In the genomic region with DNA sequence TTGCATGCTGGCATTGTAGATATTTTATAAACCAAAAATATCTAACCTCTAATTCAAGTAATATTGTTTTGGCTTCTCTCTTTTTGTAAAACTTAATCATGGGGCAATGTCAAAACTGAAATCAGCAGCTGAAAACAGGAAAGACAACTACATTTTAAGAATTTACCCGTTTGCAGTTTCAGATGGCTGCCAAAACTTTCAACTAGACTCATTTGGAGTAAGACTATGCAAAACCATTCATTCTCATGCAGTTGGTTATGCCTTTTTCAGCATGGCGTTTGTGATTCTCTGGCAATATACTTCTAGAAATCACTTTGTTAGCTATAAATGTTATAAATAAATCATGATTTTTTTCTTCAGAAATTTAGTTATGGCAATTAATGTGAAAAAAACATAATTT, we compare ENCODE assay signal across 16 cellular contexts.
DNase-seq lines count a peak whose midpoint lies in the region; ATAC-seq and TF ChIP-seq lines count a peak whose summit lies in the region.
"Had no signal": no experiment of that assay in that cellular context is flagged by ENCODE, and none has a peak within 500 bp of the region (broad histone marks: within the 10 kb centered on the region; RNA-seq: fewer than 3 reads in every experiment).

No MANE protein-coding gene starts in this region.

- ATAC-seq in GM18505 (IDR thresholded peaks at IDR 0.05; ENCODE audit: unreplicated experiment): peak; percentile 49
- peak; percentile 90 for ATAC-seq in GM19455 (IDR thresholded peaks at IDR 0.05; ENCODE audit: unreplicated experiment)
- peak; percentile 82 for ATAC-seq in HG02840 (IDR thresholded peaks at IDR 0.05; ENCODE audit: low FRiP score, unreplicated experiment)
- peak; percentile 81 for ATAC-seq in HG03439 (IDR thresholded peaks at IDR 0.05; ENCODE audit: unreplicated experiment)
- ATAC-seq in gastroesophageal sphincter: no peak
- ATAC-seq: activated CD8-positive, alpha-beta T cell treated with anti-CD3 and anti-CD28 coated beads for 36 hours; Panc1; T-helper 17 cell; upper lobe of right lung had no signal

- H3K27ac ChIP-seq in gastroesophageal sphincter: no peak overlapping the region
- H3K27ac ChIP-seq: epithelial cell of prostate, hepatocyte, upper lobe of right lung had no signal

- no peaks in the 10 kb centered on the region for H3K36me3 ChIP-seq in gastroesophageal sphincter
- H3K36me3 ChIP-seq: upper lobe of right lung had no signal

- H3K27me3 ChIP-seq in gastroesophageal sphincter: no peaks in the 10 kb centered on the region
- H3K27me3 ChIP-seq: hepatocyte, upper lobe of right lung had no signal

- TF ChIP-seq POLR2A in GM18505 (IDR thresholded peaks at IDR 0.05; ENCODE audit: borderline replicate concordance, extremely low read depth, insufficient read depth, insufficient read length) (no peak), gastroesophageal sphincter (IDR thresholded peaks at IDR 0.05) (no peak)

- TF ChIP-seq CTCF in gastroesophageal sphincter (IDR thresholded peaks at IDR 0.05): no peak

- WGBS in gastroesophageal sphincter (ENCODE audit: low coverage in 1 of 2), 2 donors: 28 to 43% methylated on average over 2 of the region's 2 CpGs

- TF ChIP-seq EP300 in gastroesophageal sphincter (IDR thresholded peaks at IDR 0.05): no peak

- DNase-seq in mesenteric fat pad (ENCODE audit: low spot score): no peak
- no peak for DNase-seq in activated CD4-positive, alpha-beta T cell treated with anti-CD3 and anti-CD28 coated beads, Interleukin-2, amount 50 U/mL, for 4 hours
- DNase-seq in nucleus accumbens (lab: John Stamatoyannopoulos, UW): no peak
- DNase-seq: activated CD8-positive, alpha-beta T cell treated with anti-CD3 and anti-CD28 coated beads for 36 hours; activated naive CD4-positive, alpha-beta T cell treated with anti-CD3 and anti-CD28 coated beads, Interleukin-2, amount 50 U/mL, for 16 hours; KG1; T-helper 17 cell; upper lobe of right lung had no signal

- H3K9me3 ChIP-seq in gastroesophageal sphincter: peaks cover 0 to 14% (median 0%) of the 10 kb centered on the region in 3 donors

- no peak overlapping the region for H3K4me3 ChIP-seq in gastroesophageal sphincter
- H3K4me3 ChIP-seq: hepatocyte, upper lobe of right lung had no signal

- no peaks in the 10 kb centered on the region for H3K4me1 ChIP-seq in gastroesophageal sphincter
- H3K4me1 ChIP-seq: upper lobe of right lung had no signal
